In the genomic region with DNA sequence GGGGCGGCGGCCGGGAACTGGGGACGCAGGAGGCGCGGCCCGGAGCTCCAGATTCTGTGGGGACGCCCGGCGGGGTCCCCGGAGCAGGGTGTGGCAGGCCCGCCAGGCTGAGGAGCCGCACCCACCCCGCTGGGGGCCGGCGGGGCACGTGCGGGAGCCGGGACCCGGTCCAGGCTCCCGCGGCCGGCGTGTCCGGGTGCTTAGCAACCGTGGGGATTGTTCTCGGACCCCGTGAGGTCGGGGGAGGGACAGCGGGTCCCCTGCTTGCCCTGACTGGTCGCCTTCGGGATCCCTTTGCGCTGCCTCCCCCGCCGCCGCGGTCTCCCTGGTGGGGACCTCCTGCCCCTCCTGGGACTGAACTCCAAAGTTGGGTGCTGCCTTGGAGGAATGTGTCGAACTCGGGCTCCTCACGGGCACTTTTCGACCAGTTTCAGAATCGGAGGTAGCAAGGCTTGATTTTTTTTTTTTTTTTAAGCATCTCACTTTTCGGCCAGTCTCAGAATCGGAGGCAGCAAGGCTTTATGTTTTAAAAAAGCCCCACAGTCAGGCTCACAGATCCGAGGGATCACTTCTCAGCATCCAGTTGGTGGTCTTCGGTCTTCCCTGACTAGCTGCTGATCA, we compare ENCODE assay signal across 8 cellular contexts.
DNase-seq lines count a peak whose midpoint lies in the region; ATAC-seq and TF ChIP-seq lines count a peak whose summit lies in the region.

No MANE protein-coding gene starts in this region.

- H3K27me3 ChIP-seq in DND-41 (ENCODE audit: insufficient read depth, low read length, poor library complexity): no peaks in the 10 kb centered on the region

- peaks cover 21% of the 10 kb centered on the region for H3K4me1 ChIP-seq in DND-41 (ENCODE audit: insufficient read depth, low read length)

- H3K36me3 Mint-ChIP-seq in central memory CD8-positive, alpha-beta T cell (ENCODE audit: insufficient read depth): peaks cover 35% of the 10 kb centered on the region

- H3K27me3 Mint-ChIP-seq in central memory CD8-positive, alpha-beta T cell: no peaks in the 10 kb centered on the region

- H3K79me2 ChIP-seq in DND-41 (ENCODE audit: insufficient read depth, low read length): peaks cover 18% of the 10 kb centered on the region

- peaks cover 22% of the 10 kb centered on the region for H3K4me1 Mint-ChIP-seq in central memory CD8-positive, alpha-beta T cell

- peak overlapping the region; percentile 81 for H3K4me2 ChIP-seq in DND-41 (ENCODE audit: insufficient read depth, low read length)

- ATAC-seq in DND-41 (ENCODE audit: insufficient read depth, low read depth) (peak; percentile 2; the same call in 1 of the 3 replicates), GM21360 (IDR thresholded peaks at IDR 0.05; ENCODE audit: unreplicated experiment) (peak; percentile 16)
- no peak for ATAC-seq in central memory CD8-positive, alpha-beta T cell (replicated peaks; ENCODE audit: extremely low read depth, poor library complexity, severe bottlenecking)

- H3K27ac Mint-ChIP-seq in central memory CD8-positive, alpha-beta T cell (ENCODE audit: low read depth): peak overlapping the region; percentile 68

- H2AFZ ChIP-seq in DND-41 (ENCODE audit: low read depth, low read length): peak overlapping the region; percentile 94

- no peaks in the 10 kb centered on the region for H4K20me1 ChIP-seq in DND-41 (ENCODE audit: insufficient read depth, low read length)

- H3K4me3 ChIP-seq in DND-41 (ENCODE audit: low read depth in 1 of 2, low read length in 2 of 2): peak overlapping the region; percentile 97 to 99

- DNase-seq in DND-41 (peak; percentile 50), HS-27A (ENCODE audit: low read depth) (peak; percentile 17), T-helper 2 cell (peak in 3 of 5 experiments; percentile 6 to 31 (median 11)), islet precursor cell (peak; percentile 80), NCI-H2107 treated with DMSO at 0.1 percent for 48 hours (lab: John Stamatoyannopoulos, UW; ENCODE audit: unreplicated experiment) (no peak)
- peak in 1 of 2 donors; percentile 17 for DNase-seq in central memory CD8-positive, alpha-beta T cell (ENCODE audit: low spot score in 2 of 2)
- peak; percentile 9 to 11 for DNase-seq in stimulated activated CD4-positive, alpha-beta T cell treated with anti-CD3 and anti-CD28 coated beads, Interleukin-15, amount 100 ng/mL, for 48 hours (ENCODE audit: low read depth in 2 of 2)

- peak overlapping the region; percentile 79 for H3K4me3 Mint-ChIP-seq in central memory CD8-positive, alpha-beta T cell

- H3K9me3 Mint-ChIP-seq in central memory CD8-positive, alpha-beta T cell: no peaks in the 10 kb centered on the region

- H3K27ac ChIP-seq in DND-41 (ENCODE audit: low read length): peak overlapping the region; percentile 71

- H3K9ac ChIP-seq in DND-41 (ENCODE audit: low read depth, low read length): peak overlapping the region; percentile 97

- no peaks in the 10 kb centered on the region for H3K9me3 ChIP-seq in DND-41 (ENCODE audit: insufficient read depth, low read length, severe bottlenecking)

- peaks cover 18% of the 10 kb centered on the region for H3K36me3 ChIP-seq in DND-41 (ENCODE audit: insufficient read depth, low read length)

- no peak for TF ChIP-seq CTCF in DND-41 (IDR thresholded peaks at IDR 0.05; ENCODE audit: borderline replicate concordance, extremely low read depth, low read length, poor library complexity, severe bottlenecking)
